ENCODE assay signal across 15 cellular contexts in the genomic region with DNA sequence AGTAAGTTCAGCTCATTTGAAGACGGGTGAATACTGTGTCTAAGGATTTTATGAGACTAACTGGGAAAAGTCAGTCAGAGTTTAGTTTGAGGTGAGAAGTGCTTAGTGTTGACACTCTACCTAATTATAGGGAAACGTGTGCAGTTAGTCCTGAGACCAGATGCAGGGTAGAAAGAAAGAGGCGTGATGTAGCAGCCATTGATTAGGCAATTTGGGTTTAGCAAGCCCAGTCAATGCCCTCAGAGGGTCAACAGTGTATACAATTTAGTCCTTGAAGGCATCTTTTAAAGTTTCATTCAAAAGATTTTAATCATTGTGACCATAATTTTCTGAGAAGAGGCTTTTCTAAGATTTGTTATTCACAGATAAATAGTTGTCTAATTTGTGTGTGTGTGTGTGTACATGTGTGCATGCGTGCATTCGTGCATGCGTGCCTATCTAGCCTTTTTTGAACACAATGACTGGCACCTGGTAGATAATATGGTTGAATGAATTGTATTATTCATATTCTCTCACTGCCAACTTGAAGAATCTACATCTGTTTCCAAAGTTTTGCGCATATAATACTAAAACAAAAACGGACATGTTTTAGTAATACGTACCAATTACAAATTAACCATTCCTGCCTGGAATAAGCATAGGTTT.
A peak's percentile ranks its signal among the peaks of the same experiment; 100 is the strongest.
DNase-seq lines count a peak whose midpoint lies in the region; ATAC-seq lines count a peak whose summit lies in the region.
"Had no signal": no experiment of that assay in that cellular context is flagged by ENCODE, and none has a peak within 500 bp of the region (broad histone marks: within the 10 kb centered on the region; RNA-seq: fewer than 3 reads in every experiment).

No MANE protein-coding gene starts in this region.

- POLR2A ChIA-PET in CD8-positive, alpha-beta memory T cell (lab: Charles Lee), result no interaction called here

- H3K9me3 Mint-ChIP-seq in CD8-positive, alpha-beta memory T cell, result no peaks in the 10 kb centered on the region
- no peaks in the 10 kb centered on the region for H3K9me3 Mint-ChIP-seq in immature natural killer cell

- H3K27me3 Mint-ChIP-seq in CD8-positive, alpha-beta memory T cell, result no peaks in the 10 kb centered on the region
- H3K27me3 Mint-ChIP-seq in T-helper 17 cell, result no peaks in the 10 kb centered on the region
- H3K27me3 Mint-ChIP-seq in immature natural killer cell (ENCODE audit: low read depth in 3 of 3), result peaks cover 0 to 11% (median 5%) of the 10 kb centered on the region in 3 donors

- intact Hi-C loops in Right ventricle myocardium superior (cut with DNase I), result no loop called here

- H4K20me1 ChIP-seq in BLaER1 treated with 17β-estradiol and CSF1 and Interleukin-3, amounts not matched to agents 10 nM and 100 nM, result no peaks in the 10 kb centered on the region

- CTCF ChIA-PET in CD8-positive, alpha-beta memory T cell (lab: Charles Lee), result interaction anchor here (1.2 to 2.3 kb wide), 2 partner anchors 9 to 71 kb away, joined by 3 to 13 read pairs; no protein-coding TSS in a partner anchor

- no peaks in the 10 kb centered on the region for H3K27me3 ChIP-seq in BLaER1 treated with 17β-estradiol and CSF1 and Interleukin-3, amounts not matched to agents 10 nM and 100 nM
- no peaks in the 10 kb centered on the region for H3K27me3 ChIP-seq in CD8-positive, alpha-beta memory T cell (ENCODE audit: insufficient read depth, low read length, poor library complexity, severe bottlenecking)

- peak overlapping the region; percentile 65 to 98 (median 92) for H3K4me2 ChIP-seq in BLaER1 treated with 17β-estradiol and CSF1 and Interleukin-3, amounts not matched to agents 10 nM and 100 nM

- peaks cover 0 to 12% (median 0%) of the 10 kb centered on the region in 3 donors for H3K36me3 Mint-ChIP-seq in CD8-positive, alpha-beta memory T cell
- H3K36me3 Mint-ChIP-seq in T-helper 17 cell (ENCODE audit: low read depth) (no peaks in the 10 kb centered on the region), immature natural killer cell (no peaks in the 10 kb centered on the region)

- peaks cover 0 to 10% (median 0%) of the 10 kb centered on the region in 11 experiments; a peak in 3 of 22 replicates for H3K36me3 ChIP-seq in BLaER1 treated with 17β-estradiol and CSF1 and Interleukin-3, amounts not matched to agents 10 nM and 100 nM
- no peaks in the 10 kb centered on the region for H3K36me3 ChIP-seq in CD8-positive, alpha-beta memory T cell (ENCODE audit: insufficient read depth, low read length)
- H3K36me3 ChIP-seq: sigmoid colon had no signal

- peaks cover 18 to 27% (median 20%) of the 10 kb centered on the region in 11 experiments for H3K9me3 ChIP-seq in BLaER1 treated with 17β-estradiol and CSF1 and Interleukin-3, amounts not matched to agents 10 nM and 100 nM (replicated peaks in 1 of 11)
- no peaks in the 10 kb centered on the region for H3K9me3 ChIP-seq in CD8-positive, alpha-beta memory T cell (ENCODE audit: low read length)
- H3K9me3 ChIP-seq in T-helper 17 cell (ENCODE audit: control insufficient read depth, low read length, poor library complexity, severe bottlenecking), result no peaks in the 10 kb centered on the region

- H3K4me1 ChIP-seq in BLaER1 treated with 17β-estradiol and CSF1 and Interleukin-3, amounts not matched to agents 10 nM and 100 nM, result peaks cover 39 to 78% (median 44%) of the 10 kb centered on the region in 10 experiments
- peaks cover 41% of the 10 kb centered on the region for H3K4me1 ChIP-seq in CD8-positive, alpha-beta memory T cell (ENCODE audit: insufficient read depth, low read length)

- peaks cover 62 to 73% (median 65%) of the 10 kb centered on the region in 3 donors for H3K4me1 Mint-ChIP-seq in CD8-positive, alpha-beta memory T cell
- peaks cover 45% of the 10 kb centered on the region for H3K4me1 Mint-ChIP-seq in T-helper 17 cell
- H3K4me1 Mint-ChIP-seq in immature natural killer cell, result peaks cover 35 to 51% of the 10 kb centered on the region in 2 donors

- peak overlapping the region in 7 of 10 experiments; percentile 27 to 84 (median 74); a peak in 8 of 20 replicates for H3K4me3 ChIP-seq in BLaER1 treated with 17β-estradiol and CSF1 and Interleukin-3, amounts not matched to agents 10 nM and 100 nM
- no peak overlapping the region for H3K4me3 ChIP-seq in CD8-positive, alpha-beta memory T cell (ENCODE audit: low read length)
- H3K4me3 ChIP-seq: sigmoid colon had no signal

- DNase-seq in CD8-positive, alpha-beta memory T cell, result no peak
- DNase-seq in T-helper 17 cell, result no peak
- DNase-seq in immature natural killer cell, result no peak
- no peak for DNase-seq in NCI-H2107 treated with DMSO at 0.1 percent for 48 hours (lab: John Stamatoyannopoulos, UW; ENCODE audit: unreplicated experiment)
- DNase-seq in H4 (ENCODE audit: low spot score), result no peak
- DNase-seq in Right ventricle myocardium superior, result no peak
- DNase-seq: activated CD4-positive, alpha-beta T cell treated with anti-CD3 and anti-CD28 coated beads, Interleukin-2, amount 50 U/mL, for 1 hour; GF-D8; H9; Kasumi-1; sigmoid colon; stimulated activated CD4-positive, alpha-beta T cell treated with anti-CD3 and anti-CD28 coated beads, Interleukin-4, amount 100 ng/mL, for 4 hours had no signal

- ATAC-seq in T-helper 17 cell (no peak), GM21360 (IDR thresholded peaks at IDR 0.05; ENCODE audit: unreplicated experiment) (no peak), Right ventricle myocardium superior (ENCODE audit: poor library complexity) (no peak)

- H3K9ac ChIP-seq in BLaER1 treated with 17β-estradiol and CSF1 and Interleukin-3, amounts not matched to agents 10 nM and 100 nM, result peak overlapping the region in 10 of 11 experiments; percentile 51 to 91 (median 76); a peak in 15 of 22 replicates

- H3K27ac ChIP-seq in BLaER1 treated with 17β-estradiol and CSF1 and Interleukin-3, amounts not matched to agents 10 nM and 100 nM, result peak overlapping the region; percentile 81 to 96 (median 93); a peak in 21 of 22 replicates
- no peak overlapping the region for H3K27ac ChIP-seq in CD8-positive, alpha-beta memory T cell (ENCODE audit: low read depth, low read length)
- H3K27ac ChIP-seq: epithelial cell of prostate, sigmoid colon had no signal

- H3K4me3 Mint-ChIP-seq in CD8-positive, alpha-beta memory T cell, result peak overlapping the region; percentile 76 to 98 (median 90)
- H3K4me3 Mint-ChIP-seq in T-helper 17 cell (peak overlapping the region; percentile 95), immature natural killer cell (peak overlapping the region in 4 of 5 donors; percentile 71 to 90 (median 82))

- H3K27ac Mint-ChIP-seq in CD8-positive, alpha-beta memory T cell, result peak overlapping the region; percentile 67 to 97 (median 93)
- H3K27ac Mint-ChIP-seq in T-helper 17 cell (peak overlapping the region; percentile 70), immature natural killer cell (peak overlapping the region in 1 of 6 donors; percentile 88)
